13 cellular contexts compared by ENCODE assay signal in the genomic region with DNA sequence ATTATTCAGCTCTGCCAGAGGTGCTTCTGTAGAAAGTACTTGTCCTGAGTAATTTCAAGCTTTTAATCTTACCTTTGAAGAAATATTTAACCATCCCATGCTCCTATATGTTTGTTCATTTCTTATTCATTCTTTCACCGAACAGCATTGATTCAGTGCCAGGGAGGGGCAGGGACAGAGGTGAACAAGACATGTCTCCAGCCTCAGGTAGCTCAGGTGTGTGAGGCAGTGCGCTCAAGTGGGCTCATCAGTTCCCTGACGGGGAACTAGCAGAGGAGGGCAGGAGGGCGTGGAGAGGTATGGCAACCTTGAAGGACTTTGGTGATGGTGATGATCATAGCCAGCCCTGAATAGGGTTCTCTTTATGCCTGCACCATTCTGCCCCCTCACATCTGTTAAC. TPM values are rescaled to one million over a fixed set of nuclear protein-coding genes. Genes with fewer than 3 reads are reported as not detected.
DNase-seq lines count a peak whose midpoint lies in the region; ATAC-seq and TF ChIP-seq lines count a peak whose summit lies in the region.
"Had no signal": no experiment of that assay in that cellular context is flagged by ENCODE, and none has a peak within 500 bp of the region (broad histone marks: within the 10 kb centered on the region; RNA-seq: fewer than 3 reads in every experiment).

No MANE protein-coding gene starts in this region.

- TF ChIP-seq CTCF in LNCaP clone FGC (IDR thresholded peaks at IDR 0.05; ENCODE audit: control insufficient read depth, extremely low read depth, insufficient read depth) (no peak), testis (IDR thresholded peaks at IDR 0.05) (no peak)

- peaks cover 2% of the 10 kb centered on the region for H3K36me3 Mint-ChIP-seq in activated T-helper 1 cell treated with anti-CD3 and anti-CD28 coated beads, Interleukin-12 subunit alpha, Interleukin-12 subunit beta, Interleukin-2, Interleukin-4 antibody, amounts not matched to agents 30 ng/mL and 10 ng/mL and 1 ng/mL, durations not matched to agents 14 hours and 24 hours and 36 hours (ENCODE audit: low read depth)

- H3K4me1 Mint-ChIP-seq in activated T-helper 1 cell treated with anti-CD3 and anti-CD28 coated beads, Interleukin-12 subunit alpha, Interleukin-12 subunit beta, Interleukin-2, Interleukin-4 antibody, amounts not matched to agents 30 ng/mL and 10 ng/mL and 1 ng/mL, durations not matched to agents 14 hours and 24 hours and 36 hours (ENCODE audit: low read depth), result peaks cover 6% of the 10 kb centered on the region

- 81 to 85% methylated on average over 4 of the region's 4 CpGs for WGBS in testis, 2 donors

- H3K9me3 ChIP-seq in muscle layer of colon (ENCODE audit: low read length), result no peaks in the 10 kb centered on the region
- no peaks in the 10 kb centered on the region for H3K9me3 ChIP-seq in testis

- peaks cover 56% of the 10 kb centered on the region for H3K4me1 ChIP-seq in muscle layer of colon (ENCODE audit: insufficient read depth, low read length)
- H3K4me1 ChIP-seq in testis, result peaks cover 54% of the 10 kb centered on the region

- peak overlapping the region; percentile 80 for H3K27ac ChIP-seq in cingulate gyrus (ENCODE audit: low read depth, low read length)
- peak overlapping the region; percentile 97 for H3K27ac ChIP-seq in muscle layer of colon (ENCODE audit: low read depth, low read length)
- H3K27ac ChIP-seq in testis, result peak overlapping the region; percentile 37 to 85
- H3K27ac ChIP-seq: HL-60 had no signal

- peak overlapping the region; percentile 35 for H3K9ac ChIP-seq in muscle layer of colon (ENCODE audit: low read length)

- ATAC-seq in GM18511 (IDR thresholded peaks at IDR 0.05; ENCODE audit: unreplicated experiment), result no peak

- intact Hi-C loops in testis (cut with DNase I; ENCODE audit: low total_unique reads), result loop anchor here (10.0 kb wide), 1 partner anchor 85 kb away; the partner anchor contains the start of gene DUSP1
- intact Hi-C loops in activated T-helper 1 cell treated with anti-CD3 and anti-CD28 coated beads, Interleukin-12 subunit alpha, Interleukin-12 subunit beta, Interleukin-2, Interleukin-4 antibody, amounts not matched to agents 30 ng/mL and 10 ng/mL and 1 ng/mL, durations not matched to agents 14 hours and 24 hours and 36 hours (cut with micrococcal nuclease), result no loop called here

- H3K9me3 Mint-ChIP-seq in activated T-helper 1 cell treated with anti-CD3 and anti-CD28 coated beads, Interleukin-12 subunit alpha, Interleukin-12 subunit beta, Interleukin-2, Interleukin-4 antibody, amounts not matched to agents 30 ng/mL and 10 ng/mL and 1 ng/mL, durations not matched to agents 14 hours and 24 hours and 36 hours, result no peaks in the 10 kb centered on the region

- no peak for TF ChIP-seq POLR2A in testis (IDR thresholded peaks at IDR 0.05)

- H3K27me3 ChIP-seq in muscle layer of colon (ENCODE audit: control insufficient read depth in 1 of 2, insufficient read depth in 2 of 2, low read length in 2 of 2) (no peaks in the 10 kb centered on the region), testis (no peaks in the 10 kb centered on the region)
- H3K27me3 ChIP-seq: foreskin keratinocyte had no signal

- H3K36me3 ChIP-seq in muscle layer of colon (ENCODE audit: insufficient read depth, low read length) (no peaks in the 10 kb centered on the region), testis (ENCODE audit: low read depth, missing control alignments) (no peaks in the 10 kb centered on the region)

- no peak for DNase-seq in LNCaP clone FGC (ENCODE audit: low read depth)
- DNase-seq in testis, result no peak
- DNase-seq in COLO829 (ENCODE audit: low spot score), result no peak
- no peak for DNase-seq in activated T-helper 1 cell treated with anti-CD3 and anti-CD28 coated beads, Interleukin-12 subunit alpha, Interleukin-12 subunit beta, Interleukin-2, Interleukin-4 antibody, amounts not matched to agents 30 ng/mL and 10 ng/mL and 1 ng/mL, durations not matched to agents 14 hours and 24 hours and 36 hours (ENCODE audit: low spot score)
- no peak for DNase-seq in NAMALWA (ENCODE audit: low spot score)
- DNase-seq: activated CD4-positive, alpha-beta T cell treated with anti-CD3 and anti-CD28 coated beads for 4 hours; foreskin keratinocyte; NCI-H187 treated with DMSO at 0.1 percent for 48 hours; SIG-M5 had no signal

- no peak overlapping the region for H3K27ac Mint-ChIP-seq in activated T-helper 1 cell treated with anti-CD3 and anti-CD28 coated beads, Interleukin-12 subunit alpha, Interleukin-12 subunit beta, Interleukin-2, Interleukin-4 antibody, amounts not matched to agents 30 ng/mL and 10 ng/mL and 1 ng/mL, durations not matched to agents 14 hours and 24 hours and 36 hours

- H3K27me3 Mint-ChIP-seq in activated T-helper 1 cell treated with anti-CD3 and anti-CD28 coated beads, Interleukin-12 subunit alpha, Interleukin-12 subunit beta, Interleukin-2, Interleukin-4 antibody, amounts not matched to agents 30 ng/mL and 10 ng/mL and 1 ng/mL, durations not matched to agents 14 hours and 24 hours and 36 hours (ENCODE audit: insufficient read depth), result no peaks in the 10 kb centered on the region

- H3K4me3 ChIP-seq in LNCaP clone FGC (ENCODE audit: low read depth, low read length) (peak overlapping the region; percentile 11; the same call in 1 of the 2 replicates), muscle layer of colon (ENCODE audit: low read depth in 1 of 2, low read length in 2 of 2) (peak overlapping the region in 1 of 2 donors; percentile 23), testis (no peak overlapping the region)

- H3K4me3 Mint-ChIP-seq in activated T-helper 1 cell treated with anti-CD3 and anti-CD28 coated beads, Interleukin-12 subunit alpha, Interleukin-12 subunit beta, Interleukin-2, Interleukin-4 antibody, amounts not matched to agents 30 ng/mL and 10 ng/mL and 1 ng/mL, durations not matched to agents 14 hours and 24 hours and 36 hours, result no peak overlapping the region

RNA-seq across cellular contexts. Expression of gene ERGIC1, which starts 25.9 kb away (rescaled TPM):
- 10 to 100 TPM; 89.8 to 100.0 TPM for total RNA-seq in testis
- polyA plus RNA-seq in testis (ENCODE audit: insufficient read depth, low read depth, low replicate concordance), result 94.1 TPM
- 47.4 and 47.9 TPM in 2 replicates for total RNA-seq in activated T-helper 1 cell treated with anti-CD3 and anti-CD28 coated beads, Interleukin-12 subunit alpha, Interleukin-12 subunit beta, Interleukin-2, Interleukin-4 antibody, amounts not matched to agents 30 ng/mL and 10 ng/mL and 1 ng/mL, durations not matched to agents 14 hours and 24 hours and 36 hours
